In the genomic region with DNA sequence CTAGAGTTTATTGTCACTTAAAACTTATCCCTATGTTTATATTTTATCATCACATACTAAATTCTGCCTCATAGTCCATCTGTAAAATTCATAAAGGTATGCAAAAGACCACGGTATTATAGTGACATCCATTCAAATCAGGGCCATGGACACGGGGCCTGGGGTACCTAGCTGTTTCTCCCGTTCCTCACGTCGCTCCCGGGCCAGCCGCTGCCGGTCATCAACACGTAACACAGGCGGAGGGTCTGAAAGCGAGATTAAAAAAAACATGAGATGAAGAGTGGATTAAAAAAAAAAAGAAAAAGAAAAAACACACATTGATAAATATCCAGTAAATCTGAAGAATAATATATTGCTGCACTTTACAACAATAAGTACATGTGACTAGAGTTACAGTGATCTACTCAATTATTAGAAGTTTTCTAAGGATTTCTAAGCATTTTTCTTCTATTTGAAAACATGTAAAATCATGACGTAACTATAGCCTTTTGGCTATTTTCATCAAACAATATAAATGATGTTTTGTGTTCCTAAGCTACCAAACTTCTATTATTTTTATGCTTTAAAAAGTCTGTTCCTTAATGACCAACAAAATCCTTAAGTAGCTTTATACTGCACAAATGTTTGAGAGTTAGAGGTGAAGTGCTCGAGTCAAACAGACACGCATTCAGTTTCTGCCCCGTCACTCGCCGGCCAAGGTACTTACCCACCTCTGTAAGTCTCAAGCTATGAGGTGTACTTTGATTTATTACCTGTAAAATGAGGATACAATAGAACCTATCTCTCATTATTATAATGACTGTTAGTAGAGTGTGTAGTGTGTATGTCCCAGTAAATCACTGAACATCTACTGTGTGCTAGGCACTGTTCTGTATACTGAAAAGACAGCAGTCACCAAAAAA, we compare ENCODE assay signal across 24 cellular contexts.
A peak's percentile ranks its signal among the peaks of the same experiment; 100 is the strongest.
DNase-seq lines count a peak whose midpoint lies in the region; ATAC-seq, FAIRE-seq and TF ChIP-seq lines count a peak whose summit lies in the region.
"Had no signal": no experiment of that assay in that cellular context is flagged by ENCODE, and none has a peak within 500 bp of the region (broad histone marks: within the 10 kb centered on the region; RNA-seq: fewer than 3 reads in every experiment).

No MANE protein-coding gene starts in this region.

- CTCF ChIA-PET in HEK293T (lab: Yijun Ruan, JAX) (no interaction called here), GM12878 (lab: Yijun Ruan, JAX) (no interaction called here)

- in situ Hi-C loops in GM12878 (cut with MboI) = no loop called here

- no peak for TF ChIP-seq EP300 in GM12878 (IDR thresholded peaks at IDR 0.05; ENCODE audit: borderline replicate concordance in 1 of 2, control insufficient read depth in 1 of 2, low read depth in 2 of 2, low read length in 2 of 2)

- H3K27me3 Mint-ChIP-seq in T-helper 17 cell = peaks cover 25% of the 10 kb centered on the region

- TF ChIP-seq CTCF in GM12878 (IDR thresholded peaks at IDR 0.05 in 2 of 3, conservative IDR thresholded peaks at IDR 0.05 in 1 of 3; ENCODE audit: control insufficient read depth in 2 of 3, extremely low read depth in 1 of 3, insufficient read depth in 1 of 3, low read depth in 3 of 3, low read length in 3 of 3) (no peak), vagina (IDR thresholded peaks at IDR 0.05) (no peak)

- RAD21 ChIA-PET in GM12878 (lab: Charles Lee; ENCODE audit: unreplicated experiment) = no interaction called here

- H3K36me3 ChIP-seq in GM12878 (ENCODE audit: control insufficient read depth in 2 of 2, insufficient read depth in 2 of 2, low read length in 1 of 2) = no peaks in the 10 kb centered on the region
- H3K36me3 ChIP-seq in vagina = no peaks in the 10 kb centered on the region
- H3K36me3 ChIP-seq: BE2C had no signal

- H3K4me1 ChIP-seq in GM12878 (ENCODE audit: control insufficient read depth, insufficient read depth, low read length) (peaks cover 3% of the 10 kb centered on the region; the same call in 1 of the 2 replicates), vagina (no peaks in the 10 kb centered on the region)
- H3K4me1 ChIP-seq: BE2C had no signal

- FAIRE-seq in GM12878 (lab: Jason Lieb, UNC) = peak; percentile 31

- SMC1A ChIA-PET in GM12878 (lab: Charles Lee; ENCODE audit: uncharacterized antibody, unreplicated experiment) = interaction anchor here (0.6 kb wide), 1 partner anchor 13 kb away, joined by 4 read pairs; no protein-coding TSS in a partner anchor

- H4K20me1 ChIP-seq in GM12878 (ENCODE audit: control insufficient read depth, insufficient read depth) = no peaks in the 10 kb centered on the region

- H3K36me3 Mint-ChIP-seq in T-helper 17 cell (ENCODE audit: low read depth) = no peaks in the 10 kb centered on the region
- H3K36me3 Mint-ChIP-seq: CD14-positive monocyte had no signal

- H3K27me3 ChIP-seq in GM12878 (replicated peaks in 1 of 2; ENCODE audit: control insufficient read depth in 2 of 2, insufficient read depth in 2 of 2, low read length in 1 of 2) (no peaks in the 10 kb centered on the region), vagina (no peaks in the 10 kb centered on the region)
- H3K27me3 ChIP-seq: BE2C had no signal

- TF ChIP-seq POLR2A in GM12878 (IDR thresholded peaks at IDR 0.05; ENCODE audit: low read depth, low read length) (no peak), vagina (IDR thresholded peaks at IDR 0.05) (no peak)

- H3K27ac ChIP-seq in GM12878 (ENCODE audit: control insufficient read depth, insufficient read depth) = no peak overlapping the region
- H3K27ac ChIP-seq in substantia nigra (ENCODE audit: low read depth, low read length, poor library complexity, severe bottlenecking) = peak overlapping the region; percentile 14
- no peak overlapping the region for H3K27ac ChIP-seq in vagina
- H3K27ac ChIP-seq: GM23248, HL-60 had no signal

- 73% methylated on average over 17 of the region's 17 CpGs for WGBS in GM12878 (ENCODE audit: insufficient coverage, insufficient replicate concordance, low lambda C conversion rate, missing lambda C conversion rate)

- H3K27ac Mint-ChIP-seq in T-helper 17 cell = no peak overlapping the region
- H3K27ac Mint-ChIP-seq: CD14-positive monocyte; CD8-positive, alpha-beta memory T cell; T-helper 1 cell treated with Interleukin-12 subunit alpha and Interleukin-12 subunit beta and Interleukin-4 antibody, amounts not matched to agents 30 μg/mL and 1 μg/mL, for 36 hours had no signal

- H3K4me3 Mint-ChIP-seq in T-helper 17 cell = no peak overlapping the region
- H3K4me3 Mint-ChIP-seq: CD14-positive monocyte; CD8-positive, alpha-beta memory T cell; T-helper 1 cell treated with Interleukin-12 subunit alpha and Interleukin-12 subunit beta and Interleukin-4 antibody, amounts not matched to agents 30 μg/mL and 1 μg/mL, for 36 hours had no signal

- H3K9me3 ChIP-seq in GM12878 (replicated peaks; ENCODE audit: control insufficient read depth, insufficient read depth, low read length) (no peaks in the 10 kb centered on the region), vagina (no peaks in the 10 kb centered on the region), T-helper 17 cell (ENCODE audit: control insufficient read depth, low read length, poor library complexity, severe bottlenecking) (no peaks in the 10 kb centered on the region)
- H3K9me3 ChIP-seq: BE2C, SK-N-SH had no signal

- H2AFZ ChIP-seq in GM12878 (ENCODE audit: control insufficient read depth, low read depth, low read length) = no peak overlapping the region
- H2AFZ ChIP-seq: GM23248 had no signal

- no peaks in the 10 kb centered on the region for H3K79me2 ChIP-seq in GM12878 (ENCODE audit: control insufficient read depth, insufficient read depth, low read length)

- H3K4me1 Mint-ChIP-seq in T-helper 17 cell = no peaks in the 10 kb centered on the region
- H3K4me1 Mint-ChIP-seq: CD8-positive, alpha-beta memory T cell had no signal

- TF ChIP-seq RAD21 in GM12878 (IDR thresholded peaks at IDR 0.05; ENCODE audit: insufficient read depth, low read depth, low read length) = no peak

- POLR2A ChIA-PET in HEK293T (lab: Yijun Ruan, JAX) = interaction anchor here (1.1 kb wide), 1 partner anchor 15 kb away, joined by 3 read pairs; no protein-coding TSS in a partner anchor
- POLR2A ChIA-PET in GM12878 (lab: Charles Lee) = interaction anchor here (0.7 kb wide), 1 partner anchor 23 kb away, joined by 4 read pairs; no protein-coding TSS in a partner anchor

- ATAC-seq in GM12878 (no peak), GM18511 (IDR thresholded peaks at IDR 0.05; ENCODE audit: unreplicated experiment) (no peak), T-helper 17 cell (no peak)
- ATAC-seq: Panc1 had no signal

- intact Hi-C loops in GM12878 (cut with micrococcal nuclease; ENCODE audit: unreplicated experiment) (no loop called here), vagina (cut with DNase I) (no loop called here)

- no peak overlapping the region for H3K4me3 ChIP-seq in GM12878
- no peak overlapping the region for H3K4me3 ChIP-seq in vagina
- H3K4me3 ChIP-seq: GM23248 had no signal

- no TSS peak for BruUV-seq in GM12878 (replicated peaks; lab: Mats Ljungman, UMichigan)

- no peak overlapping the region for H3K9ac ChIP-seq in GM12878 (ENCODE audit: control insufficient read depth, insufficient read depth, low read length)
- H3K9ac ChIP-seq: GM23248, SK-N-SH had no signal

- no peak for DNase-seq in HEK293T (ENCODE audit: extremely low spot score)
- DNase-seq in NCI-H526 (lab: John Stamatoyannopoulos, UW) = peak; percentile 54 to 82
- DNase-seq in GM12878 (ENCODE audit: low read depth, low spot score) = no peak
- no peak for DNase-seq in substantia nigra (lab: John Stamatoyannopoulos, UW)
- no peak for DNase-seq in vagina (ENCODE audit: extremely low spot score in 2 of 2)
- no peak for DNase-seq in T-helper 17 cell
- DNase-seq: ACHN; BE2C; CD8-positive, alpha-beta memory T cell; DMS 273 treated with DMSO at 0.1 percent for 48 hours; GM23248; HCEC 1CT; NCI-H1092 treated with DMSO at 0.1 percent for 48 hours; NCI-H1436; NCI-H187; NCI-H2081 treated with DMSO at 0.1 percent for 48 hours; NCI-H69; SK-N-SH; SW 1271 had no signal

- no peak overlapping the region for H3K4me2 ChIP-seq in GM12878 (ENCODE audit: control insufficient read depth, insufficient read depth)
- H3K4me2 ChIP-seq: SK-N-SH had no signal

TF ChIP-seq in HEK293T, 16 proteins besides CTCF, POLR2A, EP300 and RAD21:
- no peak for TF ChIP-seq SP1 (IDR thresholded peaks at IDR 0.05)
- TF ChIP-seq, protein P1, sequence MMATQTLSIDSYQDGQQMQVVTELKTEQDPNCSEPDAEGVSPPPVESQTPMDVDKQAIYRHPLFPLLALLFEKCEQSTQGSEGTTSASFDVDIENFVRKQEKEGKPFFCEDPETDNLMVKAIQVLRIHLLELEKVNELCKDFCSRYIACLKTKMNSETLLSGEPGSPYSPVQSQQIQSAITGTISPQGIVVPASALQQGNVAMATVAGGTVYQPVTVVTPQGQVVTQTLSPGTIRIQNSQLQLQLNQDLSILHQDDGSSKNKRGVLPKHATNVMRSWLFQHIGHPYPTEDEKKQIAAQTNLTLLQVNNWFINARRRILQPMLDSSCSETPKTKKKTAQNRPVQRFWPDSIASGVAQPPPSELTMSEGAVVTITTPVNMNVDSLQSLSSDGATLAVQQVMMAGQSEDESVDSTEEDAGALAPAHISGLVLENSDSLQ (IDR thresholded peaks at IDR 0.05) = 0 out of 2 replicates have a peak, but pooled peaks have one; percentile 10

TF ChIP-seq in GM12878, 131 proteins besides CTCF, POLR2A, EP300 and RAD21:
- TF ChIP-seq FOXM1 (IDR thresholded peaks at IDR 0.05; ENCODE audit: low read depth, low read length) = no peak

Comparison
In these comparisons a context has a peak if more than half of its experiments do, and no peak if none do; other contexts are left out.
1. DNase-seq: peak in NCI-H526 (2 of 2); none in HEK293T (single experiment), GM12878 (single experiment), substantia nigra (0 of 49), vagina (0 of 2) and T-helper 17 cell (0 of 3).